Comparison of ENCODE assay signal across 15 cellular contexts in genomic region chr2:60958800-60959199, GRCh38. TPM values are rescaled to one million over a fixed set of nuclear protein-coding genes. Genes with fewer than 3 reads are reported as not detected.
DNase-seq lines count a peak whose midpoint lies in the region; ATAC-seq and TF ChIP-seq lines count a peak whose summit lies in the region.
"Had no signal": no experiment of that assay in that cellular context is flagged by ENCODE, and none has a peak within 500 bp of the region (broad histone marks: within the 10 kb centered on the region; RNA-seq: fewer than 3 reads in every experiment).

No MANE protein-coding gene starts in this region.

- H3K79me2 ChIP-seq in SK-N-SH (ENCODE audit: insufficient read depth): no peaks in the 10 kb centered on the region
- no peaks in the 10 kb centered on the region for H3K79me2 ChIP-seq in smooth muscle cell (ENCODE audit: low read depth)

- H3K9me3 ChIP-seq in SK-N-SH: no peaks in the 10 kb centered on the region
- no peaks in the 10 kb centered on the region for H3K9me3 ChIP-seq in smooth muscle cell (replicated peaks; ENCODE audit: low read depth)
- H3K9me3 ChIP-seq in heart right ventricle: no peaks in the 10 kb centered on the region
- H3K9me3 ChIP-seq: SJCRH30 had no signal

- no peak overlapping the region for H3K4me3 ChIP-seq in SK-N-SH (ENCODE audit: low read depth in 2 of 2, low read length in 1 of 2)
- H3K4me3 ChIP-seq in fibroblast of pulmonary artery (replicated peaks; ENCODE audit: low read depth, low read length): no peak overlapping the region
- no peak overlapping the region for H3K4me3 ChIP-seq in smooth muscle cell
- no peak overlapping the region for H3K4me3 ChIP-seq in heart right ventricle
- H3K4me3 ChIP-seq: neural progenitor cell, SJCRH30 had no signal

- no peaks in the 10 kb centered on the region for H3K9me2 ChIP-seq in SK-N-SH

- H3K36me3 ChIP-seq in SK-N-SH (replicated peaks in 1 of 2; ENCODE audit: control insufficient read depth in 1 of 2, insufficient read depth in 2 of 2, low read length in 1 of 2): no peaks in the 10 kb centered on the region
- no peaks in the 10 kb centered on the region for H3K36me3 ChIP-seq in smooth muscle cell (ENCODE audit: low read depth)
- H3K36me3 ChIP-seq in heart right ventricle: peaks cover 0 to 37% (median 6%) of the 10 kb centered on the region in 9 donors
- H3K36me3 ChIP-seq: neural progenitor cell, SJCRH30 had no signal

- peak; percentile 57 for DNase-seq in EL
- DNase-seq in SK-N-SH: no peak
- DNase-seq in fibroblast of pulmonary artery (ENCODE audit: low read depth): peak; percentile 81
- DNase-seq in smooth muscle cell (lab: John Stamatoyannopoulos, UW; ENCODE audit: unreplicated experiment): no peak
- no peak for DNase-seq in heart right ventricle
- DNase-seq in activated CD4-positive, alpha-beta T cell treated with anti-CD3 and anti-CD28 coated beads for 36 hours: no peak
- no peak for DNase-seq in inferior parietal cortex (ENCODE audit: extremely low spot score)
- no peak for DNase-seq in activated CD8-positive, alpha-beta memory T cell treated with anti-CD3 and anti-CD28 coated beads, Interleukin-2, amount 50 U/mL, for 4 hours
- DNase-seq: activated T-cell treated with anti-CD3 and anti-CD28 coated beads, Interleukin-2, amount 50 U/mL, for 24 hours; anterior cingulate cortex; left cardiac atrium; NCI-H1092; NCI-H526 had no signal

- intact Hi-C loops in heart right ventricle (cut with DNase I): no loop called here
- intact Hi-C loops in activated CD4-positive, alpha-beta T cell treated with anti-CD3 and anti-CD28 coated beads for 36 hours (cut with DNase I, micrococcal nuclease): no loop called here

- TF ChIP-seq RAD21 in SK-N-SH (IDR thresholded peaks at IDR 0.05; ENCODE audit: low read length): no peak

- H4K20me1 ChIP-seq in SK-N-SH (ENCODE audit: insufficient read depth) (no peaks in the 10 kb centered on the region), smooth muscle cell (ENCODE audit: low read depth) (no peaks in the 10 kb centered on the region)

- ATAC-seq in heart right ventricle: no peak
- ATAC-seq in activated CD4-positive, alpha-beta T cell treated with anti-CD3 and anti-CD28 coated beads for 36 hours: no peak
- ATAC-seq: left cardiac atrium had no signal

- H3K36me3 Mint-ChIP-seq in activated CD4-positive, alpha-beta T cell treated with anti-CD3 and anti-CD28 coated beads for 36 hours (ENCODE audit: low read depth): peaks cover 7% of the 10 kb centered on the region

- H3K27me3 ChIP-seq in SK-N-SH (ENCODE audit: insufficient read depth): no peaks in the 10 kb centered on the region
- H3K27me3 ChIP-seq in smooth muscle cell (ENCODE audit: low read depth): no peaks in the 10 kb centered on the region
- no peaks in the 10 kb centered on the region for H3K27me3 ChIP-seq in heart right ventricle
- H3K27me3 ChIP-seq: neural progenitor cell, SJCRH30 had no signal

- CTCF ChIA-PET in SK-N-SH (lab: Yijun Ruan, JAX): interaction anchor here (1.1 kb wide), 1 partner anchor 40 kb away, joined by 4 read pairs; no protein-coding TSS in a partner anchor
- CTCF ChIA-PET in activated CD4-positive, alpha-beta T cell treated with anti-CD3 and anti-CD28 coated beads for 36 hours (lab: Charles Lee): interaction anchor here (0.6 to 1.4 kb wide), 3 partner anchors 14 to 153 kb away, joined by 3 to 5 read pairs (median 5); no protein-coding TSS in a partner anchor

- POLR2A ChIA-PET in SK-N-SH (lab: Yijun Ruan, JAX): no interaction called here
- POLR2A ChIA-PET in activated CD4-positive, alpha-beta T cell treated with anti-CD3 and anti-CD28 coated beads for 36 hours (lab: Charles Lee): no interaction called here

- TF ChIP-seq CTCF in SK-N-SH (IDR thresholded peaks at IDR 0.05) (no peak), fibroblast of pulmonary artery (IDR thresholded peaks at IDR 0.05; ENCODE audit: low read length, missing control alignments) (no peak), smooth muscle cell (IDR thresholded peaks at IDR 0.05; ENCODE audit: borderline replicate concordance, insufficient read depth, poor library complexity, severe bottlenecking) (no peak), heart right ventricle (IDR thresholded peaks at IDR 0.05) (no peak)

- H3K27me3 Mint-ChIP-seq in activated CD4-positive, alpha-beta T cell treated with anti-CD3 and anti-CD28 coated beads for 36 hours: no peaks in the 10 kb centered on the region
- H3K27me3 Mint-ChIP-seq: activated T-cell treated with anti-CD3 and anti-CD28 coated beads, Interleukin-2, amount 50 U/mL, for 24 hours had no signal

- H3K27ac ChIP-seq in SK-N-SH (ENCODE audit: low read depth in 2 of 2, low read length in 1 of 2) (peak overlapping the region in 1 of 2 experiments; percentile 4; a peak in 1 of 4 replicates), smooth muscle cell (ENCODE audit: low read depth) (peak overlapping the region; percentile 92), heart right ventricle (no peak overlapping the region)
- H3K27ac ChIP-seq: neural progenitor cell, SJCRH30 had no signal

- H3K4me1 Mint-ChIP-seq in activated CD4-positive, alpha-beta T cell treated with anti-CD3 and anti-CD28 coated beads for 36 hours: peaks cover 9% of the 10 kb centered on the region
- H3K4me1 Mint-ChIP-seq: neural progenitor cell had no signal

- no peak overlapping the region for H3K27ac Mint-ChIP-seq in activated CD4-positive, alpha-beta T cell treated with anti-CD3 and anti-CD28 coated beads for 36 hours
- H3K27ac Mint-ChIP-seq: activated T-cell treated with anti-CD3 and anti-CD28 coated beads, Interleukin-2, amount 50 U/mL, for 24 hours; neural progenitor cell had no signal

- H3K4me1 ChIP-seq in SK-N-SH (ENCODE audit: control insufficient read depth in 1 of 2, insufficient read depth in 2 of 2, low read depth in 1 of 2, low read length in 1 of 2) (no peaks in the 10 kb centered on the region), smooth muscle cell (ENCODE audit: low read depth) (no peaks in the 10 kb centered on the region), heart right ventricle (no peaks in the 10 kb centered on the region)
- H3K4me1 ChIP-seq: neural progenitor cell had no signal

- no peaks in the 10 kb centered on the region for H3K9me3 Mint-ChIP-seq in activated CD4-positive, alpha-beta T cell treated with anti-CD3 and anti-CD28 coated beads for 36 hours (ENCODE audit: low read depth)
- H3K9me3 Mint-ChIP-seq: activated T-cell treated with anti-CD3 and anti-CD28 coated beads, Interleukin-2, amount 50 U/mL, for 24 hours; neural progenitor cell had no signal

- no peak for TF ChIP-seq EP300 in SK-N-SH (IDR thresholded peaks at IDR 0.05; ENCODE audit: borderline replicate concordance in 1 of 2, low read depth in 1 of 2, low read length in 1 of 2)

- H3K4me3 Mint-ChIP-seq in activated CD4-positive, alpha-beta T cell treated with anti-CD3 and anti-CD28 coated beads for 36 hours: no peak overlapping the region
- H3K4me3 Mint-ChIP-seq: activated T-cell treated with anti-CD3 and anti-CD28 coated beads, Interleukin-2, amount 50 U/mL, for 24 hours; neural progenitor cell had no signal

- H3K4me2 ChIP-seq in SK-N-SH: no peak overlapping the region
- H3K4me2 ChIP-seq in smooth muscle cell: no peak overlapping the region
- H3K4me2 ChIP-seq: neural progenitor cell had no signal

- WGBS in SK-N-SH (ENCODE audit: low lambda C conversion rate): 50% methylated on average over 3 of the region's 3 CpGs
- 53% methylated on average over 3 of the region's 3 CpGs for WGBS in smooth muscle cell (ENCODE audit: low lambda C conversion rate)
- WGBS in heart right ventricle, 2 donors: 61 to 70% methylated on average over 3 of the region's 3 CpGs

- H2AFZ ChIP-seq in SK-N-SH (ENCODE audit: low read depth): 0 out of 2 replicates have a peak overlapping the region, but pooled peaks have one; percentile 12
- no peak overlapping the region for H2AFZ ChIP-seq in smooth muscle cell (ENCODE audit: low read depth)
- H2AFZ ChIP-seq: neural progenitor cell had no signal

- H3F3A ChIP-seq in SK-N-SH (replicated peaks; ENCODE audit: insufficient read depth) (no peaks in the 10 kb centered on the region), smooth muscle cell (ENCODE audit: low read depth) (no peaks in the 10 kb centered on the region)

- no peak overlapping the region for H3K9ac ChIP-seq in SK-N-SH
- H3K9ac ChIP-seq in smooth muscle cell (ENCODE audit: low read depth): peak overlapping the region; percentile 60
- H3K9ac ChIP-seq: neural progenitor cell had no signal

TF ChIP-seq in SK-N-SH, 30 proteins besides CTCF, POLR2A, EP300 and RAD21 (continues in another document):
- TF ChIP-seq TCF12 (IDR thresholded peaks at IDR 0.05): peak; percentile 22; the same call in 1 of the 2 replicates
- peak; percentile 22; the same call in 1 of the 2 replicates for TF ChIP-seq FOSL2 (IDR thresholded peaks at IDR 0.05; ENCODE audit: borderline replicate concordance, low read depth)
- TF ChIP-seq PBX3 (IDR thresholded peaks at IDR 0.05): peak; percentile 16; the same call in 1 of the 2 replicates
- no peak for TF ChIP-seq CHD2 (IDR thresholded peaks at IDR 0.05; ENCODE audit: low read length, partially characterized antibody)

RNA-seq across cellular contexts. Expression of gene PEX13, which starts 58.7 kb away (rescaled TPM):
- polyA plus RNA-seq in SK-N-SH (2012; rRNA removed): 10.3 and 12.4 TPM in 2 replicates
- polyA plus RNA-seq in SK-N-SH (2012; cell fraction: cytosol; rRNA removed): 12.3 and 13.0 TPM in 2 replicates
- polyA plus RNA-seq in SK-N-SH (2012; cell fraction: nucleus; rRNA removed): 6.5 and 9.8 TPM in 2 replicates
- total RNA-seq in smooth muscle cell: 46.0 and 50.2 TPM in 2 replicates
- 14.1 and 14.9 TPM in 2 replicates for polyA plus RNA-seq in smooth muscle cell
- total RNA-seq in heart right ventricle: 10 to 100 TPM; 21.9 to 27.8 (median 24.5) TPM
- 10 to 100 TPM; 11.9 to 12.4 TPM for polyA plus RNA-seq in heart right ventricle
- 10 to 100 TPM; 14.4 to 19.9 TPM for total RNA-seq in activated CD4-positive, alpha-beta T cell treated with anti-CD3 and anti-CD28 coated beads for 36 hours

RNA-seq across cellular contexts. Expression of gene PUS10, which starts 59.3 kb away (rescaled TPM):
- polyA plus RNA-seq in SK-N-SH (2012; rRNA removed) (2.8 and 4.4 TPM in 2 replicates), smooth muscle cell (3.3 and 3.5 TPM in 2 replicates), heart right ventricle (1 to 10 TPM; 1.5 to 2.9 TPM)
- 3.9 and 4.6 TPM in 2 replicates for polyA plus RNA-seq in SK-N-SH (2012; cell fraction: cytosol; rRNA removed)
- polyA plus RNA-seq in SK-N-SH (2012; cell fraction: nucleus; rRNA removed): 2.9 and 5.2 TPM in 2 replicates
- total RNA-seq in smooth muscle cell (6.3 and 9.2 TPM in 2 replicates), heart right ventricle (1 to 10 TPM; 3.2 to 5.5 (median 4.7) TPM)
- total RNA-seq in activated CD4-positive, alpha-beta T cell treated with anti-CD3 and anti-CD28 coated beads for 36 hours: 1 to 10 TPM; 8.5 to 8.9 TPM

Comparison
In these comparisons a context has a peak if more than half of its experiments do, and no peak if none do; other contexts are left out.
1. DNase-seq: peak in EL (single experiment) and fibroblast of pulmonary artery (single experiment); none in SK-N-SH (single experiment), smooth muscle cell (single experiment), heart right ventricle (0 of 2), activated CD4-positive, alpha-beta T cell treated with anti-CD3 and anti-CD28 coated beads for 36 hours (single experiment), inferior parietal cortex (single experiment) and activated CD8-positive, alpha-beta memory T cell treated with anti-CD3 and anti-CD28 coated beads, Interleukin-2, amount 50 U/mL, for 4 hours (single experiment).